Comparison of ENCODE assay signal across 8 cellular contexts in the genomic region with DNA sequence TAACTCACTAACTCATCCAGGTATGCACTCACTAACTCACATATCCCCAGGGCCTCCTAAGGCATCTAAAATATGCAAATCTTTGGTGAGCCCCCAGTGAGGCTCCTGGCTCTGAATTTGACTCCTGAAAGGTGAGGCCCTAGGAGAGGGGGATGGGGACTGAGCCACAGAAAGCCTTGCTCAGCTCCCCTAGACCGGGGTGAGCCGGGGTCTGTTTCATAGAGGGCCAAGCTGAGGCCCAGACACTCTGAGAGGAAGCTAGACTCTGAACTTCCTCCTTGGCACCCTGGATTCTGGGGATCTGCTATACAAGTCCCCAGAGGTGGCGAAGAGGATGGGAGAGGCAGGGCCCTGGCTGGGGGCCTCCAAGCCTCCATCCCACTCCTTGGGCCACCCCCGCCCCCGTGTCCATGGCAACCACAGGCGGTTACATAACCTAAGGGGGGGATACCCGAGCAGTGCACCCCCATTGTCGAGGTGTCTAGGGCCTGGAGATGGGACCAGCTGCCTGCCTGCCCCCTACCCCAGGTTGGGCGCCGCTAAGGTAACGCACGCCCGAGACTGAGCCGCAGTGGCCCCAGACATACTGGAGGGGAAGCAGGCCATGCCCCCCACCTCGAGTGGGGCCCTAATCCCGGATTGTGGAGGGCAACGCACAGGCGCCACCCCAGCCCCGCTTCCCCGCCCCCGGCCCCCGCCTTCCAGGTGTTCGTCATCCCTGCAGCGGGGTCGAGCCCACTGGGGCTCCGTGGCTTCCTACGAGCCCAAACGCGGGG. TPM values are rescaled to one million over a fixed set of nuclear protein-coding genes. Genes with fewer than 3 reads are reported as not detected.
A peak's percentile ranks its signal among the peaks of the same experiment; 100 is the strongest.
DNase-seq lines count a peak whose midpoint lies in the region; ATAC-seq, FAIRE-seq and TF ChIP-seq lines count a peak whose summit lies in the region.

No MANE protein-coding gene starts in this region.

- H3K27ac ChIP-seq in C4-2B, result peak overlapping the region; percentile 81
- H3K27ac ChIP-seq in KOPT-K1 (ENCODE audit: low read depth, low read length, poor library complexity, severe bottlenecking), result peak overlapping the region; percentile 49
- peak overlapping the region in 1 of 2 donors; percentile 43 for H3K27ac ChIP-seq in kidney (ENCODE audit: low read depth in 2 of 2, low read length in 2 of 2)
- H3K27ac ChIP-seq in substantia nigra (ENCODE audit: low read depth, low read length, poor library complexity, severe bottlenecking), result peak overlapping the region; percentile 53

- H3K9me3 Mint-ChIP-seq in activated naive CD8-positive, alpha-beta T cell treated with anti-CD3 and anti-CD28 coated beads, Interleukin-2, amount 50 U/mL, for 24 hours, result no peaks in the 10 kb centered on the region

- peaks cover 10 to 17% of the 10 kb centered on the region in 2 donors for H3K4me1 ChIP-seq in kidney (ENCODE audit: control insufficient read depth in 1 of 2, insufficient read depth in 1 of 2, low read depth in 1 of 2, low read length in 2 of 2)

- H3K36me3 Mint-ChIP-seq in activated naive CD8-positive, alpha-beta T cell treated with anti-CD3 and anti-CD28 coated beads, Interleukin-2, amount 50 U/mL, for 24 hours (ENCODE audit: low read depth), result peaks cover 11% of the 10 kb centered on the region

- intact Hi-C loops in kidney (cut with DNase I), result no loop called here

- peaks cover 11% of the 10 kb centered on the region for H3K9me3 ChIP-seq in KOPT-K1 (ENCODE audit: insufficient read depth, low read length, poor library complexity, severe bottlenecking)
- H3K9me3 ChIP-seq in kidney (ENCODE audit: control insufficient read depth in 1 of 2, low read length in 2 of 2), result no peaks in the 10 kb centered on the region

- peak overlapping the region; percentile 65 for H3K4me3 Mint-ChIP-seq in activated naive CD8-positive, alpha-beta T cell treated with anti-CD3 and anti-CD28 coated beads, Interleukin-2, amount 50 U/mL, for 24 hours

- ATAC-seq in activated naive CD8-positive, alpha-beta T cell treated with anti-CD3 and anti-CD28 coated beads, Interleukin-2, amount 50 U/mL, for 24 hours, result peak; percentile 0

- peaks cover 34% of the 10 kb centered on the region for H3K4me1 Mint-ChIP-seq in activated naive CD8-positive, alpha-beta T cell treated with anti-CD3 and anti-CD28 coated beads, Interleukin-2, amount 50 U/mL, for 24 hours

- no peak overlapping the region for H3K27ac Mint-ChIP-seq in activated naive CD8-positive, alpha-beta T cell treated with anti-CD3 and anti-CD28 coated beads, Interleukin-2, amount 50 U/mL, for 24 hours

- H3K27me3 Mint-ChIP-seq in activated naive CD8-positive, alpha-beta T cell treated with anti-CD3 and anti-CD28 coated beads, Interleukin-2, amount 50 U/mL, for 24 hours, result no peaks in the 10 kb centered on the region

- peak overlapping the region; percentile 58 to 82 for H3K9ac ChIP-seq in kidney (ENCODE audit: low read length in 2 of 2)

- FAIRE-seq in kidney (lab: Jason Lieb, UNC), result no peak

- peaks cover 14% of the 10 kb centered on the region for H3K36me3 ChIP-seq in KOPT-K1 (ENCODE audit: insufficient read depth, low read length)
- no peaks in the 10 kb centered on the region for H3K36me3 ChIP-seq in kidney (ENCODE audit: control insufficient read depth in 1 of 2, insufficient read depth in 2 of 2, low read length in 2 of 2)

- TF ChIP-seq CTCF in C4-2B (conservative IDR thresholded peaks at IDR 0.05), result no peak
- TF ChIP-seq CTCF in kidney (IDR thresholded peaks at IDR 0.05; ENCODE audit: borderline replicate concordance, extremely low read depth, insufficient read depth), result no peak

- peak overlapping the region; percentile 48 to 66 for H3K4me3 ChIP-seq in kidney (ENCODE audit: low read length in 2 of 2)

- DNase-seq in activated naive CD8-positive, alpha-beta T cell treated with anti-CD3 and anti-CD28 coated beads, Interleukin-2, amount 50 U/mL, for 24 hours, result peak; percentile 22
- DNase-seq in kidney, result peak; percentile 86
- peak in 12 of 49 donors; percentile 20 to 76 (median 27) for DNase-seq in substantia nigra (lab: John Stamatoyannopoulos, UW)
- no peak for DNase-seq in HCEC 1CT
- DNase-seq in LoVo (ENCODE audit: low spot score), result no peak
- no peak for DNase-seq in NCI-H2029 treated with DMSO at 0.1 percent for 48 hours (lab: John Stamatoyannopoulos, UW)

RNA-seq across cellular contexts. Expression of gene ABHD8, which starts 0.6 kb away (rescaled TPM):
- total RNA-seq in kidney, result 9.6 TPM
- 20.0 TPM for polyA plus RNA-seq in kidney (ENCODE audit: insufficient read depth, low read depth, low replicate concordance)

RNA-seq across cellular contexts. Expression of gene MRPL34, which starts 3.1 kb away (rescaled TPM):
- 59.3 TPM for total RNA-seq in kidney
- 369 TPM for polyA plus RNA-seq in kidney (ENCODE audit: insufficient read depth, low read depth, low replicate concordance)

RNA-seq across cellular contexts. Expression of gene DDA1, which starts 6.8 kb away (rescaled TPM):
- 27.7 TPM for total RNA-seq in kidney
- 35.9 TPM for polyA plus RNA-seq in kidney (ENCODE audit: insufficient read depth, low read depth, low replicate concordance)

RNA-seq across cellular contexts. Expression of gene ANKLE1, which starts 20.9 kb away (rescaled TPM):
- 0.54 TPM for total RNA-seq in kidney
- polyA plus RNA-seq in kidney (ENCODE audit: insufficient read depth, low read depth, low replicate concordance), result not detected

RNA-seq across cellular contexts. Expression of gene ANO8, which starts 32.1 kb away (rescaled TPM):
- 12.1 TPM for total RNA-seq in kidney
- polyA plus RNA-seq in kidney (ENCODE audit: insufficient read depth, low read depth, low replicate concordance), result 3.0 TPM

Comparison
In these comparisons a context has a peak if more than half of its experiments do, and no peak if none do; other contexts are left out.
1. DNase-seq: peak in activated naive CD8-positive, alpha-beta T cell treated with anti-CD3 and anti-CD28 coated beads, Interleukin-2, amount 50 U/mL, for 24 hours (single experiment) and kidney (single experiment); none in HCEC 1CT (single experiment), LoVo (single experiment) and NCI-H2029 treated with DMSO at 0.1 percent for 48 hours (single experiment).